ENCODE assay signal across 1 cellular context in the genomic region with DNA sequence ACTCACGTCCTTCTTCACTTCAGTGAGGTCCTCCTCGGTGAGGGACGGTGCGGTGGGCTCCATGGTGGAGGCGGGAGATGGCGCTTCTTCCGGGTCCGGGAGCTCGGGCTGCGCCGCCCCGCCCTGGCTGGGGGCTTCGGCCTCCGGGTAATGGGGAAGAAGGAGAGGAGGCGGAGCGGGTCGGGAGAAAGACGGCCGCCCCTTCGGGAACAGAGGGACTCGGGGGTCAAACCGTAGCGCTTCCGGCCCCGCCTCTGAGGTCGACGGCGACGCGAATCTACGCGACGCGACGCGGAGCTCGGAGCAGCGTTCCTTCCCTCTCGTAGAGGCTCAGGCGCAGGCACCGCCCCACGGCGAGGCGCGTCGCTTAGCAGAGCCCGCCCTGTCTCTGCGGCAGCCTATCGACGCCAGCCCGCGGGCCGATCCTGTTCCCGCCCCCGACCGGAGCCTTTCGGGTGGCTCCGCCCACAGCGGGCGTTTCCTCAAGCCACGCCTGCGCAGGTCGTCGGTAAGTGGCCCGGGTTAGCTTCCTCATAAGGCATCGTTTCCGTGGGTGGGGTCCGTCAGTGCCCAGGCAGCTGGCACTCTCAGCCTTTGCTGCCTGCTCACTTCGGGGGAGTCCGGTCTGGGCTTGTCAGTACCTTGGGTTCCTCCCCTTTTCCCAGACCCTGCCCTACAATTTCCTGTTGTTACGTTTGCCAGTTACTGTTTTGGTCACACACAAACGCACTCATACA.
TF ChIP-seq lines count a peak whose summit lies in the region.

BCL10 (minus strand) TSS at position 343 of the 737 bp plus-strand sequence; CDS start at position 63, 280 bp downstream.

TF ChIP-seq in HepG2, 621 proteins besides CTCF, POLR2A, EP300 and RAD21 (continued from another document):
- TF ChIP-seq ZNF501 (CRISPR knock-in tag; IDR thresholded peaks at IDR 0.05) = peak; percentile 88
- TF ChIP-seq ZNF225 (CRISPR knock-in tag; IDR thresholded peaks at IDR 0.05) = 0 out of 2 replicates have a peak, but pooled peaks have one; percentile 54
- TF ChIP-seq ZSCAN29 (CRISPR knock-in tag; conservative IDR thresholded peaks at IDR 0.05) = peak; percentile 78
- peak; percentile 11; the same call in 1 of the 2 replicates for TF ChIP-seq RARA (CRISPR knock-in tag; IDR thresholded peaks at IDR 0.05)
- TF ChIP-seq, protein P1, sequence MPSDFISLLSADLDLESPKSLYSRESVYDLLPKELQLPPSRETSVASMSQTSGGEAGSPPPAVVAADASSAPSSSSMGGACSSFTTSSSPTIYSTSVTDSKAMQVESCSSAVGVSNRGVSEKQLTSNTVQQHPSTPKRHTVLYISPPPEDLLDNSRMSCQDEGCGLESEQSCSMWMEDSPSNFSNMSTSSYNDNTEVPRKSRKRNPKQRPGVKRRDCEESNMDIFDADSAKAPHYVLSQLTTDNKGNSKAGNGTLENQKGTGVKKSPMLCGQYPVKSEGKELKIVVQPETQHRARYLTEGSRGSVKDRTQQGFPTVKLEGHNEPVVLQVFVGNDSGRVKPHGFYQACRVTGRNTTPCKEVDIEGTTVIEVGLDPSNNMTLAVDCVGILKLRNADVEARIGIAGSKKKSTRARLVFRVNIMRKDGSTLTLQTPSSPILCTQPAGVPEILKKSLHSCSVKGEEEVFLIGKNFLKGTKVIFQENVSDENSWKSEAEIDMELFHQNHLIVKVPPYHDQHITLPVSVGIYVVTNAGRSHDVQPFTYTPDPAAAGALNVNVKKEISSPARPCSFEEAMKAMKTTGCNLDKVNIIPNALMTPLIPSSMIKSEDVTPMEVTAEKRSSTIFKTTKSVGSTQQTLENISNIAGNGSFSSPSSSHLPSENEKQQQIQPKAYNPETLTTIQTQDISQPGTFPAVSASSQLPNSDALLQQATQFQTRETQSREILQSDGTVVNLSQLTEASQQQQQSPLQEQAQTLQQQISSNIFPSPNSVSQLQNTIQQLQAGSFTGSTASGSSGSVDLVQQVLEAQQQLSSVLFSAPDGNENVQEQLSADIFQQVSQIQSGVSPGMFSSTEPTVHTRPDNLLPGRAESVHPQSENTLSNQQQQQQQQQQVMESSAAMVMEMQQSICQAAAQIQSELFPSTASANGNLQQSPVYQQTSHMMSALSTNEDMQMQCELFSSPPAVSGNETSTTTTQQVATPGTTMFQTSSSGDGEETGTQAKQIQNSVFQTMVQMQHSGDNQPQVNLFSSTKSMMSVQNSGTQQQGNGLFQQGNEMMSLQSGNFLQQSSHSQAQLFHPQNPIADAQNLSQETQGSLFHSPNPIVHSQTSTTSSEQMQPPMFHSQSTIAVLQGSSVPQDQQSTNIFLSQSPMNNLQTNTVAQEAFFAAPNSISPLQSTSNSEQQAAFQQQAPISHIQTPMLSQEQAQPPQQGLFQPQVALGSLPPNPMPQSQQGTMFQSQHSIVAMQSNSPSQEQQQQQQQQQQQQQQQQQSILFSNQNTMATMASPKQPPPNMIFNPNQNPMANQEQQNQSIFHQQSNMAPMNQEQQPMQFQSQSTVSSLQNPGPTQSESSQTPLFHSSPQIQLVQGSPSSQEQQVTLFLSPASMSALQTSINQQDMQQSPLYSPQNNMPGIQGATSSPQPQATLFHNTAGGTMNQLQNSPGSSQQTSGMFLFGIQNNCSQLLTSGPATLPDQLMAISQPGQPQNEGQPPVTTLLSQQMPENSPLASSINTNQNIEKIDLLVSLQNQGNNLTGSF (CRISPR knock-in tag; IDR thresholded peaks at IDR 0.05) = no peak
- TF ChIP-seq, protein P2, sequence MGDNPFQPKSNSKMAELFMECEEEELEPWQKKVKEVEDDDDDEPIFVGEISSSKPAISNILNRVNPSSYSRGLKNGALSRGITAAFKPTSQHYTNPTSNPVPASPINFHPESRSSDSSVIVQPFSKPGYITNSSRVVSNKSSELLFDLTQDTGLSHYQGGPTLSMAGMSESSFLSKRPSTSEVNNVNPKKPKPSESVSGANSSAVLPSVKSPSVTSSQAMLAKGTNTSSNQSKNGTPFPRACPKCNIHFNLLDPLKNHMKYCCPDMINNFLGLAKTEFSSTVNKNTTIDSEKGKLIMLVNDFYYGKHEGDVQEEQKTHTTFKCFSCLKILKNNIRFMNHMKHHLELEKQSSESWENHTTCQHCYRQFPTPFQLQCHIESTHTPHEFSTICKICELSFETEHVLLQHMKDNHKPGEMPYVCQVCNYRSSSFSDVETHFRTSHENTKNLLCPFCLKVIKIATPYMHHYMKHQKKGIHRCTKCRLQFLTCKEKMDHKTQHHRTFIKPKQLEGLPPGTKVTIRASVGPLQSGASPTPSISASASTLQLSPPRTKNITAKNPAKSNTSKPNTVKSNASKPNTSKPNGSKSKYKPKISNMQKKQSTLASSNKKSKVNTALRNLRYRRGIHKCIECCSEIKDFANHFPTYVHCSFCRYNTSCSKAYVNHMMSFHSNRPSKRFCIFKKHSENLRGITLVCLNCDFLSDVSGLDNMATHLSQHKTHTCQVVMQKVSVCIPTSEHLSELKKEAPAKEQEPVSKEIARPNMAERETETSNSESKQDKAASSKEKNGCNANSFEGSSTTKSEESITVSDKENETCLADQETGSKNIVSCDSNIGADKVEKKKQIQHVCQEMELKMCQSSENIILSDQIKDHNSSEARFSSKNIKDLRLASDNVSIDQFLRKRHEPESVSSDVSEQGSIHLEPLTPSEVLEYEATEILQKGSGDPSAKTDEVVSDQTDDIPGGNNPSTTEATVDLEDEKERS (CRISPR knock-in tag; IDR thresholded peaks at IDR 0.05) = peak; percentile 76; the same call in 1 of the 2 replicates
- TF ChIP-seq ZNF724P (CRISPR knock-in tag; IDR thresholded peaks at IDR 0.05; ENCODE audit: borderline replicate concordance) = peak; percentile 50; the same call in 1 of the 2 replicates
- no peak for TF ChIP-seq MBD4 (IDR thresholded peaks at IDR 0.05; ENCODE audit: borderline replicate concordance, low read length)
- TF ChIP-seq MED1 (CRISPR knock-in tag; IDR thresholded peaks at IDR 0.05) = peak; percentile 63
- peak; percentile 88; the same call in 1 of the 2 replicates for TF ChIP-seq KAT7 (CRISPR knock-in tag; IDR thresholded peaks at IDR 0.05; ENCODE audit: borderline replicate concordance)
- TF ChIP-seq ZNF556 (CRISPR knock-in tag; IDR thresholded peaks at IDR 0.05; ENCODE audit: borderline replicate concordance) = peak; percentile 51; the same call in 1 of the 2 replicates
- TF ChIP-seq PCBP2 (optimal IDR thresholded peaks at IDR 0.05; ENCODE audit: low read depth, low read length, poor library complexity, severe bottlenecking) = no peak
- TF ChIP-seq ZNF883 (CRISPR knock-in tag; IDR thresholded peaks at IDR 0.05; ENCODE audit: not compliant biosample characterization) = no peak
- peak; percentile 44; the same call in 1 of the 2 replicates for TF ChIP-seq AKAP8 (CRISPR knock-in tag; IDR thresholded peaks at IDR 0.05)
- peak; percentile 26; the same call in 1 of the 2 replicates for TF ChIP-seq ISL2 (CRISPR knock-in tag; IDR thresholded peaks at IDR 0.05)
- peak; percentile 80 for TF ChIP-seq ELF3 (CRISPR knock-in tag; IDR thresholded peaks at IDR 0.05)
- TF ChIP-seq, protein P3, sequence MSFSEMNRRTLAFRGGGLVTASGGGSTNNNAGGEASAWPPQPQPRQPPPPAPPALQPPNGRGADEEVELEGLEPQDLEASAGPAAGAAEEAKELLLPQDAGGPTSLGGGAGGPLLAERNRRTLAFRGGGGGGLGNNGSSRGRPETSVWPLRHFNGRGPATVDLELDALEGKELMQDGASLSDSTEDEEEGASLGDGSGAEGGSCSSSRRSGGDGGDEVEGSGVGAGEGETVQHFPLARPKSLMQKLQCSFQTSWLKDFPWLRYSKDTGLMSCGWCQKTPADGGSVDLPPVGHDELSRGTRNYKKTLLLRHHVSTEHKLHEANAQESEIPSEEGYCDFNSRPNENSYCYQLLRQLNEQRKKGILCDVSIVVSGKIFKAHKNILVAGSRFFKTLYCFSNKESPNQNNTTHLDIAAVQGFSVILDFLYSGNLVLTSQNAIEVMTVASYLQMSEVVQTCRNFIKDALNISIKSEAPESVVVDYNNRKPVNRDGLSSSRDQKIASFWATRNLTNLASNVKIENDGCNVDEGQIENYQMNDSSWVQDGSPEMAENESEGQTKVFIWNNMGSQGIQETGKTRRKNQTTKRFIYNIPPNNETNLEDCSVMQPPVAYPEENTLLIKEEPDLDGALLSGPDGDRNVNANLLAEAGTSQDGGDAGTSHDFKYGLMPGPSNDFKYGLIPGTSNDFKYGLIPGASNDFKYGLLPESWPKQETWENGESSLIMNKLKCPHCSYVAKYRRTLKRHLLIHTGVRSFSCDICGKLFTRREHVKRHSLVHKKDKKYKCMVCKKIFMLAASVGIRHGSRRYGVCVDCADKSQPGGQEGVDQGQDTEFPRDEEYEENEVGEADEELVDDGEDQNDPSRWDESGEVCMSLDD (CRISPR knock-in tag; IDR thresholded peaks at IDR 0.05; ENCODE audit: borderline replicate concordance) = no peak
- TF ChIP-seq KDM6A (CRISPR knock-in tag; IDR thresholded peaks at IDR 0.05; ENCODE audit: low read depth) = no peak
- 0 out of 2 replicates have a peak, but pooled peaks have one; percentile 65 for TF ChIP-seq SNAPC2 (CRISPR knock-in tag; IDR thresholded peaks at IDR 0.05)
- peak; percentile 89 for TF ChIP-seq ZNF350 (CRISPR knock-in tag; IDR thresholded peaks at IDR 0.05; ENCODE audit: borderline replicate concordance, low read depth)
- no peak for TF ChIP-seq SIX1 (CRISPR knock-in tag; IDR thresholded peaks at IDR 0.05; ENCODE audit: borderline replicate concordance)
- TF ChIP-seq PREB (CRISPR knock-in tag; IDR thresholded peaks at IDR 0.05) = no peak
- no peak; the same call in 1 of the 2 replicates for TF ChIP-seq YEATS4 (CRISPR knock-in tag; IDR thresholded peaks at IDR 0.05; ENCODE audit: borderline replicate concordance)
- 0 out of 2 replicates have a peak, but pooled peaks have one; percentile 12 for TF ChIP-seq ZNF205 (CRISPR knock-in tag; IDR thresholded peaks at IDR 0.05)
- TF ChIP-seq, protein P4, sequence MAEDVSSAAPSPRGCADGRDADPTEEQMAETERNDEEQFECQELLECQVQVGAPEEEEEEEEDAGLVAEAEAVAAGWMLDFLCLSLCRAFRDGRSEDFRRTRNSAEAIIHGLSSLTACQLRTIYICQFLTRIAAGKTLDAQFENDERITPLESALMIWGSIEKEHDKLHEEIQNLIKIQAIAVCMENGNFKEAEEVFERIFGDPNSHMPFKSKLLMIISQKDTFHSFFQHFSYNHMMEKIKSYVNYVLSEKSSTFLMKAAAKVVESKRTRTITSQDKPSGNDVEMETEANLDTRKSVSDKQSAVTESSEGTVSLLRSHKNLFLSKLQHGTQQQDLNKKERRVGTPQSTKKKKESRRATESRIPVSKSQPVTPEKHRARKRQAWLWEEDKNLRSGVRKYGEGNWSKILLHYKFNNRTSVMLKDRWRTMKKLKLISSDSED (CRISPR knock-in tag; IDR thresholded peaks at IDR 0.05) = no peak
- no peak for TF ChIP-seq RBM39 (IDR thresholded peaks at IDR 0.05; ENCODE audit: low read depth, low read length, poor library complexity, severe bottlenecking)
- no peak for TF ChIP-seq HNF1A (IDR thresholded peaks at IDR 0.05; ENCODE audit: low read depth)
- peak; percentile 52; the same call in 1 of the 2 replicates for TF ChIP-seq HNF1A (CRISPR knock-in tag; IDR thresholded peaks at IDR 0.05; ENCODE audit: borderline replicate concordance)
- no peak for TF ChIP-seq LCORL (IDR thresholded peaks at IDR 0.05)
- peak; percentile 21; the same call in 1 of the 2 replicates for TF ChIP-seq LCORL (CRISPR knock-in tag; IDR thresholded peaks at IDR 0.05)
- TF ChIP-seq ZNF766 (CRISPR knock-in tag; IDR thresholded peaks at IDR 0.05; ENCODE audit: borderline replicate concordance) = no peak
- peak; percentile 80 for TF ChIP-seq NFYB (CRISPR knock-in tag; IDR thresholded peaks at IDR 0.05)
- TF ChIP-seq SOX6 (IDR thresholded peaks at IDR 0.05) = no peak
- peak; percentile 69 for TF ChIP-seq SOX6 (CRISPR knock-in tag; IDR thresholded peaks at IDR 0.05)
- no peak for TF ChIP-seq CCAR2 (optimal IDR thresholded peaks at IDR 0.05; ENCODE audit: low read depth, low read length)
TF ChIP-seq in HepG2: peak in this region for 206.
